In the genomic region with DNA sequence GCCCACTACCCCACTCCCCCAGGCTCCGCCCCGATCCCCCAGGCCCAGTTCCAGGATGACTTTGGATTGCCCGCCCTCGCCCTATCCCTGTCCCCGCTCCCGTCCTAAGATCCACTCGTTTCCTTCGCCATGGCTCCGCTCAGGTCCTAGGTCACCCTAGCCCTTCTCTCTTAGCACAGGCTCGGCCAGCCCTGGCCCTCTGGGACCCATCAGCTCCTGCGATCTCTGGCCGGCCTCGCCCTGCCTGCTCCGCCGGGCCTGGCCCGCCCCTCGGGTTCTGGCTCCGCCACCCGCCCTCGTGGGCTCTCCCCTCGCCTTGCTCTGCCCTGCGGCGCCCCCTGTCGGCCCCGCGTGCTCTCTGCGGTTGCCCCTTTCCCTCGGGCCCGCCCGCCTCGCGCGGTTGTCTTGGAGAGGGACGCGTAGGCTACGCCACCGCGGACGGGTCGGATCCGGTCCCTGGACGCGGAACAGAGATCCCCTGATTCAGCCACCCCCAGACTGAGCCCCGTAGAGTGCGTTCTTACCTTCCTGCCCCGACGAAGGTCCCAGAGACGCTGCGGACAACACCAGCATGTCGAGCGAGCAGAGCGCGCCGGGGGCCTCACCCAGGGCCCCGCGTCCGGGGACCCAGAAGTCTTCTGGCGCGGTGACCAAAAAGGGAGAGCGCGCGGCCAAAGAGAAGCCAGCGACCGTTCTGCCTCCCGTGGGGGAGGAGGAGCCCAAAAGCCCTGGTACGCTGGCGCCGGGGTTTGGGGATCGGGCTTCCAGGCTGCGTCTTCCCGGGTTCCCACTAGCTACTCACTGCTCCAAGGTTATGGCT, we compare ENCODE assay signal across 7 cellular contexts. TPM values are rescaled to one million over a fixed set of nuclear protein-coding genes. Genes with fewer than 3 reads are reported as not detected.
A peak's percentile ranks its signal among the peaks of the same experiment; 100 is the strongest.
DNase-seq lines count a peak whose midpoint lies in the region; ATAC-seq and TF ChIP-seq lines count a peak whose summit lies in the region.

A gene (plus strand): TSS at position 400 of the 820 bp plus-strand sequence. CDS start 172 bp downstream, at position 572.

- peak; percentile 75 for DNase-seq in NCI-H226
- DNase-seq in activated CD8-positive, alpha-beta T cell treated with anti-CD3 and anti-CD28 coated beads, Interleukin-2, amount 10 ng/mL, durations not matched to agents 7 days and 5 days = peak; percentile 81
- DNase-seq in endothelial cell (ENCODE audit: low spot score) = peak; percentile 98
- peak; percentile 87 for DNase-seq in mesendoderm
- DNase-seq in stimulated activated CD8-positive, alpha-beta memory T cell treated with anti-CD3 and anti-CD28 coated beads, Interleukin-15, amount 100 ng/mL, for 48 hours (ENCODE audit: low read depth in 2 of 2) = peak; percentile 62 to 65
- no peak for DNase-seq in GF-D8 (lab: John Stamatoyannopoulos, UW)

- ATAC-seq in activated CD8-positive, alpha-beta T cell treated with anti-CD3 and anti-CD28 coated beads, Interleukin-2, amount 10 ng/mL, durations not matched to agents 7 days and 5 days = peak; percentile 92

- peak within 1 kb of the TSS; percentile 71 for H3K9ac ChIP-seq in mesendoderm (ENCODE audit: low read length)

- peak within 1 kb of the TSS; percentile 76 for H3K23ac ChIP-seq in mesendoderm (ENCODE audit: low read length)

- H3K27ac ChIP-seq in mesendoderm (ENCODE audit: low read depth, low read length) = no peak within 1 kb of the TSS

- no peaks in the 10 kb centered on the region for H3K4me1 ChIP-seq in mesendoderm (ENCODE audit: control insufficient read depth, low read depth, low read length)

- peaks cover 10% of the 10 kb centered on the region for H3K4me1 Mint-ChIP-seq in activated CD8-positive, alpha-beta T cell treated with anti-CD3 and anti-CD28 coated beads, Interleukin-2, amount 10 ng/mL, durations not matched to agents 7 days and 5 days (ENCODE audit: low read depth)
- peaks cover 13% of the 10 kb centered on the region for H3K4me1 Mint-ChIP-seq in endothelial cell (ENCODE audit: unreplicated experiment)

- no peak within 1 kb of the TSS for H3K27ac Mint-ChIP-seq in activated CD8-positive, alpha-beta T cell treated with anti-CD3 and anti-CD28 coated beads, Interleukin-2, amount 10 ng/mL, durations not matched to agents 7 days and 5 days
- no peak within 1 kb of the TSS for H3K27ac Mint-ChIP-seq in endothelial cell (ENCODE audit: unreplicated experiment)

- POLR2A ChIA-PET in activated CD8-positive, alpha-beta T cell treated with anti-CD3 and anti-CD28 coated beads, Interleukin-2, amount 10 ng/mL, durations not matched to agents 7 days and 5 days (lab: Charles Lee) = no interaction called here

- H2BK5ac ChIP-seq in mesendoderm (ENCODE audit: low read length) = no peak within 1 kb of the TSS

- no peaks in the 10 kb centered on the region for H3K36me3 Mint-ChIP-seq in activated CD8-positive, alpha-beta T cell treated with anti-CD3 and anti-CD28 coated beads, Interleukin-2, amount 10 ng/mL, durations not matched to agents 7 days and 5 days (ENCODE audit: low read depth)
- peaks cover 30% of the 10 kb centered on the region for H3K36me3 Mint-ChIP-seq in endothelial cell (ENCODE audit: low read depth, unreplicated experiment)

- H2BK120ac ChIP-seq in mesendoderm (ENCODE audit: low read depth, low read length) = no peak within 1 kb of the TSS

- H3K18ac ChIP-seq in mesendoderm (ENCODE audit: low read length) = no peak within 1 kb of the TSS

- no peak within 1 kb of the TSS for H4K8ac ChIP-seq in mesendoderm (ENCODE audit: low read depth, low read length)

- no peak within 1 kb of the TSS for H4K5ac ChIP-seq in mesendoderm (ENCODE audit: low read length)

- H2BK15ac ChIP-seq in mesendoderm (replicated peaks; ENCODE audit: low read depth) = no peak within 1 kb of the TSS

- H3K9me3 Mint-ChIP-seq in activated CD8-positive, alpha-beta T cell treated with anti-CD3 and anti-CD28 coated beads, Interleukin-2, amount 10 ng/mL, durations not matched to agents 7 days and 5 days (ENCODE audit: insufficient read depth) = no peaks in the 10 kb centered on the region
- H3K9me3 Mint-ChIP-seq in endothelial cell (ENCODE audit: unreplicated experiment) = no peaks in the 10 kb centered on the region

- WGBS in mesendoderm (ENCODE audit: extremely low coverage, insufficient coverage, low lambda C conversion rate) = no CpG with 5 or more reads among the region's 71 CpGs

- no peaks in the 10 kb centered on the region for H3K79me1 ChIP-seq in mesendoderm (ENCODE audit: low read length)

- CTCF ChIA-PET in activated CD8-positive, alpha-beta T cell treated with anti-CD3 and anti-CD28 coated beads, Interleukin-2, amount 10 ng/mL, durations not matched to agents 7 days and 5 days (lab: Charles Lee) = interaction anchor here (0.8 to 1.4 kb wide), 6 partner anchors 8 to 61 kb away, joined by 3 to 5 read pairs (median 4); no protein-coding TSS in a partner anchor

- TF ChIP-seq CTCF in GM12874 (IDR thresholded peaks at IDR 0.05; ENCODE audit: insufficient read depth, low read depth, low read length) = peak; percentile 74
- peak; percentile 98 for TF ChIP-seq CTCF in endothelial cell (IDR thresholded peaks at IDR 0.05; ENCODE audit: unreplicated experiment)

- no peaks in the 10 kb centered on the region for H3K36me3 ChIP-seq in mesendoderm (ENCODE audit: control insufficient read depth, insufficient read depth, low read length)

- H3K27me3 ChIP-seq in mesendoderm (ENCODE audit: insufficient read depth, low read length, poor library complexity) = peaks cover 42% of the 10 kb centered on the region

- H3K4me2 ChIP-seq in mesendoderm (ENCODE audit: low read length) = peak within 1 kb of the TSS; percentile 78

- peak within 1 kb of the TSS; percentile 92 for H3K56ac ChIP-seq in mesendoderm (ENCODE audit: low read length)

- H3K27me3 Mint-ChIP-seq in activated CD8-positive, alpha-beta T cell treated with anti-CD3 and anti-CD28 coated beads, Interleukin-2, amount 10 ng/mL, durations not matched to agents 7 days and 5 days (ENCODE audit: low read depth) = peaks cover 75% of the 10 kb centered on the region
- H3K27me3 Mint-ChIP-seq in endothelial cell (ENCODE audit: unreplicated experiment) = peaks cover 27% of the 10 kb centered on the region

- no peak within 1 kb of the TSS for H2AK5ac ChIP-seq in mesendoderm (ENCODE audit: low read length)

- H3K4ac ChIP-seq in mesendoderm (ENCODE audit: low read depth, low read length) = no peak within 1 kb of the TSS

- H3K79me2 ChIP-seq in mesendoderm (ENCODE audit: control insufficient read depth, insufficient read depth, low read length) = no peaks in the 10 kb centered on the region

- peak within 1 kb of the TSS; percentile 36 for H3K4me3 ChIP-seq in mesendoderm (ENCODE audit: low read length)

- H3K4me3 Mint-ChIP-seq in activated CD8-positive, alpha-beta T cell treated with anti-CD3 and anti-CD28 coated beads, Interleukin-2, amount 10 ng/mL, durations not matched to agents 7 days and 5 days = no peak within 1 kb of the TSS
- peak within 1 kb of the TSS; percentile 62 for H3K4me3 Mint-ChIP-seq in endothelial cell (ENCODE audit: unreplicated experiment)

RNA-seq across cellular contexts. Expression of the gene that starts here (rescaled TPM):
- not detected for total RNA-seq in activated CD8-positive, alpha-beta T cell treated with anti-CD3 and anti-CD28 coated beads, Interleukin-2, amount 10 ng/mL, durations not matched to agents 7 days and 5 days
- total RNA-seq in endothelial cell (ENCODE audit: unreplicated experiment) = 0.95 TPM
- polyA plus RNA-seq in mesendoderm (2013, experiment 1 of 2) = not detected
- 0.14 TPM for polyA plus RNA-seq in mesendoderm (2013, experiment 2 of 2)

Comparison
In these comparisons a context has a peak if more than half of its experiments do, and no peak if none do; other contexts are left out.
1. Peak in DNase-seq and ATAC-seq in activated CD8-positive, alpha-beta T cell treated with anti-CD3 and anti-CD28 coated beads, Interleukin-2, amount 10 ng/mL, durations not matched to agents 7 days and 5 days; RNA of the gene not detected or under 1 TPM.
2. Peak in DNase-seq in endothelial cell; RNA of the gene not detected or under 1 TPM.